ENCODE assay signal across 1 cellular context in the genomic region with DNA sequence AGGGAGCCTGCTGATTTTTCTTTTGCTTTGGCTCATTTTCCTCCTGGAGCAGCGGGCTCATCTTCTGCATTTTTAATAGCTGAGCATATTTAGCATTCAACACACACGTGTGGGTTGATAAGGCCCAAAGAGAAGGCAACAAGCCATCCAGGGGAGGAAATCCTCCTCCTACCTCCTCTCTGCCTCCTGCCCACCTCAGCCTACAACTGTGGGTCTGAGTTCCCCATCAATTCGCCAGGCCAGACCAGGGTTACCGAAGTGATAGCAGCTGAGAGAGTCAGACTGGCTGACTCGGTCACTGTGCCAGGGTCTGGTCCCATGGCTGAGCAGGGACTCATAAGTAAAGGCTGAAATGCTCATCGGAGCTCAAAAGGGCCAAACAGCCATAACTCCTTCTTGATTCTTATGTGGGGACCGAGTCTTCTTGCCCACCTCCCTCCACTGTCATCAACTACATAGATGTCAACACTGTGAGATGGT.
A peak's percentile ranks its signal among the peaks of the same experiment; 100 is the strongest.
TF ChIP-seq lines count a peak whose summit lies in the region.

No MANE protein-coding gene starts in this region.

TF ChIP-seq in WTC11, 78 proteins besides CTCF, POLR2A, EP300 and RAD21 (continued from another document):
- TF ChIP-seq, protein P1, sequence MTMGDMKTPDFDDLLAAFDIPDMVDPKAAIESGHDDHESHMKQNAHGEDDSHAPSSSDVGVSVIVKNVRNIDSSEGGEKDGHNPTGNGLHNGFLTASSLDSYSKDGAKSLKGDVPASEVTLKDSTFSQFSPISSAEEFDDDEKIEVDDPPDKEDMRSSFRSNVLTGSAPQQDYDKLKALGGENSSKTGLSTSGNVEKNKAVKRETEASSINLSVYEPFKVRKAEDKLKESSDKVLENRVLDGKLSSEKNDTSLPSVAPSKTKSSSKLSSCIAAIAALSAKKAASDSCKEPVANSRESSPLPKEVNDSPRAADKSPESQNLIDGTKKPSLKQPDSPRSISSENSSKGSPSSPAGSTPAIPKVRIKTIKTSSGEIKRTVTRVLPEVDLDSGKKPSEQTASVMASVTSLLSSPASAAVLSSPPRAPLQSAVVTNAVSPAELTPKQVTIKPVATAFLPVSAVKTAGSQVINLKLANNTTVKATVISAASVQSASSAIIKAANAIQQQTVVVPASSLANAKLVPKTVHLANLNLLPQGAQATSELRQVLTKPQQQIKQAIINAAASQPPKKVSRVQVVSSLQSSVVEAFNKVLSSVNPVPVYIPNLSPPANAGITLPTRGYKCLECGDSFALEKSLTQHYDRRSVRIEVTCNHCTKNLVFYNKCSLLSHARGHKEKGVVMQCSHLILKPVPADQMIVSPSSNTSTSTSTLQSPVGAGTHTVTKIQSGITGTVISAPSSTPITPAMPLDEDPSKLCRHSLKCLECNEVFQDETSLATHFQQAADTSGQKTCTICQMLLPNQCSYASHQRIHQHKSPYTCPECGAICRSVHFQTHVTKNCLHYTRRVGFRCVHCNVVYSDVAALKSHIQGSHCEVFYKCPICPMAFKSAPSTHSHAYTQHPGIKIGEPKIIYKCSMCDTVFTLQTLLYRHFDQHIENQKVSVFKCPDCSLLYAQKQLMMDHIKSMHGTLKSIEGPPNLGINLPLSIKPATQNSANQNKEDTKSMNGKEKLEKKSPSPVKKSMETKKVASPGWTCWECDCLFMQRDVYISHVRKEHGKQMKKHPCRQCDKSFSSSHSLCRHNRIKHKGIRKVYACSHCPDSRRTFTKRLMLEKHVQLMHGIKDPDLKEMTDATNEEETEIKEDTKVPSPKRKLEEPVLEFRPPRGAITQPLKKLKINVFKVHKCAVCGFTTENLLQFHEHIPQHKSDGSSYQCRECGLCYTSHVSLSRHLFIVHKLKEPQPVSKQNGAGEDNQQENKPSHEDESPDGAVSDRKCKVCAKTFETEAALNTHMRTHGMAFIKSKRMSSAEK (CRISPR knock-in tag; IDR thresholded peaks at IDR 0.05; ENCODE audit: borderline replicate concordance), result no peak
- 0 out of 2 replicates have a peak, but pooled peaks have one; percentile 22 for TF ChIP-seq NR3C1 (CRISPR knock-in tag; conservative IDR thresholded peaks at IDR 0.05; ENCODE audit: low read depth)
- TF ChIP-seq ZNF138 (CRISPR knock-in tag; conservative IDR thresholded peaks at IDR 0.05), result no peak
TF ChIP-seq in WTC11: peak in this region for 2.
